In genomic region chr4:147780137-147780777, GRCh38 we compare ENCODE assay signal across 9 cellular contexts. TPM values are rescaled to one million over a fixed set of nuclear protein-coding genes. Genes with fewer than 3 reads are reported as not detected.
A peak's percentile ranks its signal among the peaks of the same experiment; 100 is the strongest.
DNase-seq lines count a peak whose midpoint lies in the region; ATAC-seq and TF ChIP-seq lines count a peak whose summit lies in the region.
"Had no signal": no experiment of that assay in that cellular context is flagged by ENCODE, and none has a peak within 500 bp of the region (broad histone marks: within the 10 kb centered on the region; RNA-seq: fewer than 3 reads in every experiment).

No MANE protein-coding gene starts in this region.

- 0 out of 2 replicates have a peak overlapping the region, but pooled peaks have one; percentile 1 for H2BK120ac ChIP-seq in IMR-90 (ENCODE audit: low read depth, low read length)

- H3K27me3 ChIP-seq in IMR-90 (ENCODE audit: control insufficient read depth, insufficient read depth, low read length) (no peaks in the 10 kb centered on the region), vagina (no peaks in the 10 kb centered on the region)

- peaks cover 22% of the 10 kb centered on the region for H3K4me1 ChIP-seq in IMR-90 (ENCODE audit: control insufficient read depth, insufficient read depth, low read length)
- H3K4me1 ChIP-seq in vagina, result peaks cover 65% of the 10 kb centered on the region

- TF ChIP-seq CTCF in IMR-90 (conservative IDR thresholded peaks at IDR 0.05; ENCODE audit: low read depth, low read length), result no peak
- TF ChIP-seq CTCF in vagina (IDR thresholded peaks at IDR 0.05), result no peak
- no peak for TF ChIP-seq CTCF in GM13976 (IDR thresholded peaks at IDR 0.05; ENCODE audit: borderline replicate concordance, control extremely low read depth, extremely low read depth, insufficient read depth, missing control alignments)

- no peak overlapping the region; the same call in 1 of the 2 replicates for H4K5ac ChIP-seq in IMR-90 (ENCODE audit: low read depth, low read length)

- dilution Hi-C loops in IMR-90 (cut with HindIII; ENCODE audit: low sequenced_read_pairs, unreplicated experiment), result no loop called here

- no peak overlapping the region for H2BK15ac ChIP-seq in IMR-90 (ENCODE audit: low read depth, low read length)

- 0 out of 2 replicates have a peak overlapping the region, but pooled peaks have one; percentile 43 for H3K23ac ChIP-seq in IMR-90 (ENCODE audit: low read depth, low read length)

- no peaks in the 10 kb centered on the region for H3K36me3 Mint-ChIP-seq in memory B cell

- intact Hi-C loops in IMR-90 (cut with micrococcal nuclease), result no loop called here
- intact Hi-C loops in vagina (cut with DNase I), result no loop called here

- peaks cover 14% of the 10 kb centered on the region for H3K27me3 Mint-ChIP-seq in memory B cell

- H3K4ac ChIP-seq in IMR-90 (ENCODE audit: low read depth, low read length), result peak overlapping the region; percentile 5; the same call in 1 of the 2 replicates

- peaks cover 48% of the 10 kb centered on the region for H4K20me1 ChIP-seq in IMR-90 (ENCODE audit: insufficient read depth, low read length)

- H3K36me3 ChIP-seq in IMR-90 (ENCODE audit: control insufficient read depth, insufficient read depth, low read length) (peaks cover 3% of the 10 kb centered on the region; the same call in 1 of the 2 replicates), vagina (no peaks in the 10 kb centered on the region)

- no peak overlapping the region for H2BK20ac ChIP-seq in IMR-90 (ENCODE audit: low read depth, low read length)

- no peak overlapping the region for H3K9ac ChIP-seq in IMR-90 (ENCODE audit: low read depth, low read length)

- peak overlapping the region; percentile 15; the same call in 1 of the 2 replicates for H2AK5ac ChIP-seq in IMR-90 (ENCODE audit: low read depth, low read length)

- CTCF ChIA-PET in IMR-90 (lab: Yijun Ruan, JAX), result no interaction called here

- in situ Hi-C loops in IMR-90 (cut with MboI; ENCODE audit: low sequenced_read_pairs), result no loop called here
- in situ Hi-C loops in GM13976 (cut with MboI; ENCODE audit: low sequenced_read_pairs, unreplicated experiment), result no loop called here

- H3K18ac ChIP-seq in IMR-90 (ENCODE audit: low read depth, low read length), result no peak overlapping the region

- no peak overlapping the region for H3K4me3 ChIP-seq in IMR-90 (ENCODE audit: insufficient read depth, low read depth, low read length)
- no peak overlapping the region for H3K4me3 ChIP-seq in vagina

- H3K27ac ChIP-seq in IMR-90 (ENCODE audit: insufficient read depth, low read length), result no peak overlapping the region
- H3K27ac ChIP-seq in vagina, result no peak overlapping the region

- H2AK9ac ChIP-seq in IMR-90 (replicated peaks; ENCODE audit: low read depth, low read length, poor library complexity), result no peak overlapping the region

- BruUV-seq in IMR-90 (replicated peaks; lab: Mats Ljungman, UMichigan), result no TSS peak

- H3K4me1 Mint-ChIP-seq in memory B cell, result peaks cover 11% of the 10 kb centered on the region

- no peak overlapping the region for H3K14ac ChIP-seq in IMR-90 (replicated peaks; ENCODE audit: low read depth, low read length)

- no peak overlapping the region for H3K4me2 ChIP-seq in IMR-90 (ENCODE audit: low read depth, low read length)

- no peak for TF ChIP-seq RAD21 in IMR-90 (IDR thresholded peaks at IDR 0.05; ENCODE audit: low read length)

- H3K9me1 ChIP-seq in IMR-90 (ENCODE audit: insufficient read depth, low read length), result peaks cover 24% of the 10 kb centered on the region

- H3K56ac ChIP-seq in IMR-90 (ENCODE audit: extremely low read depth, insufficient read depth, low read length), result no peak overlapping the region

- TF ChIP-seq POLR2A in IMR-90 (IDR thresholded peaks at IDR 0.05; ENCODE audit: low read depth, low read length) (no peak), vagina (IDR thresholded peaks at IDR 0.05) (no peak)

- H2AFZ ChIP-seq in IMR-90 (replicated peaks; ENCODE audit: low read length, poor library complexity), result no peak overlapping the region

- H3K9me3 ChIP-seq in IMR-90 (ENCODE audit: control insufficient read depth, insufficient read depth, low read length) (no peaks in the 10 kb centered on the region), vagina (no peaks in the 10 kb centered on the region)

- H3K27ac Mint-ChIP-seq in memory B cell, result no peak overlapping the region

- no peak overlapping the region for H2BK5ac ChIP-seq in IMR-90 (ENCODE audit: low read depth, low read length, poor library complexity, severe bottlenecking)

- no peak overlapping the region for H4K91ac ChIP-seq in IMR-90 (ENCODE audit: insufficient read depth, low read depth, low read length)

- WGBS in IMR-90 (ENCODE audit: extremely low coverage in 2 of 2, insufficient read length in 1 of 2), 2 experiments, result 96% methylated on average over 3 of the region's 7 CpGs; no CpG with 5 or more reads in 1 of the 2 experiments

- peaks cover 36 to 67% of the 10 kb centered on the region in 2 experiments for H3K79me1 ChIP-seq in IMR-90 (ENCODE audit: low read depth in 1 of 2, low read length in 2 of 2)

- POLR2A ChIA-PET in IMR-90 (lab: Charles Lee; ENCODE audit: unreplicated experiment), result no interaction called here

- DNase-seq in IMR-90 (no peak), memory B cell (ENCODE audit: low spot score in 2 of 2) (no peak), RKO (ENCODE audit: low spot score) (no peak), vagina (ENCODE audit: extremely low spot score in 2 of 2) (no peak), GM13976 (ENCODE audit: low spot score) (no peak), NCI-H2029 treated with DMSO at 0.1 percent for 48 hours (lab: John Stamatoyannopoulos, UW) (no peak)
- DNase-seq: kidney glomerular epithelial cell had no signal

- ATAC-seq in GM18502 (IDR thresholded peaks at IDR 0.05; ENCODE audit: poor library complexity, unreplicated experiment) (peak; percentile 68), GM21528 (IDR thresholded peaks at IDR 0.05; ENCODE audit: low FRiP score, unreplicated experiment) (peak; percentile 83), IMR-90 (ENCODE audit: low read depth) (no peak), memory B cell (ENCODE audit: low read depth) (peak; percentile 75)

- no peak overlapping the region for H4K8ac ChIP-seq in IMR-90 (ENCODE audit: low read depth in 2 of 2, low read length in 2 of 2)

- H3K9me3 Mint-ChIP-seq in memory B cell, result no peaks in the 10 kb centered on the region

- no peak overlapping the region for H3K4me3 Mint-ChIP-seq in memory B cell

TF ChIP-seq in IMR-90, 13 proteins besides CTCF, POLR2A, EP300 and RAD21:
- TF ChIP-seq CEBPB (IDR thresholded peaks at IDR 0.05; ENCODE audit: low read depth, low read length) (no peak), CHD1 (IDR thresholded peaks at IDR 0.05; ENCODE audit: low read depth, low read length) (no peak), RFX5 (IDR thresholded peaks at IDR 0.05; ENCODE audit: low read depth, low read length) (no peak), RCOR1 (IDR thresholded peaks at IDR 0.05; ENCODE audit: insufficient replicate concordance, low read length) (no peak), MAFK (IDR thresholded peaks at IDR 0.05; ENCODE audit: low read depth, low read length) (no peak), SMC3 (IDR thresholded peaks at IDR 0.05; ENCODE audit: low read depth, low read length) (no peak), NFE2L2 (IDR thresholded peaks at IDR 0.05; ENCODE audit: low read depth, low read length) (no peak), BHLHE40 (IDR thresholded peaks at IDR 0.05; ENCODE audit: low read depth, low read length) (no peak), USF2 (IDR thresholded peaks at IDR 0.05; ENCODE audit: low read depth, low read length) (no peak), MXI1 (IDR thresholded peaks at IDR 0.05; ENCODE audit: borderline replicate concordance, low read depth, low read length) (no peak), FOS (IDR thresholded peaks at IDR 0.05; ENCODE audit: low read depth, low read length) (no peak), MAZ (IDR thresholded peaks at IDR 0.05; ENCODE audit: borderline replicate concordance, low read depth, low read length) (no peak)
- TF ChIP-seq, protein P1, sequence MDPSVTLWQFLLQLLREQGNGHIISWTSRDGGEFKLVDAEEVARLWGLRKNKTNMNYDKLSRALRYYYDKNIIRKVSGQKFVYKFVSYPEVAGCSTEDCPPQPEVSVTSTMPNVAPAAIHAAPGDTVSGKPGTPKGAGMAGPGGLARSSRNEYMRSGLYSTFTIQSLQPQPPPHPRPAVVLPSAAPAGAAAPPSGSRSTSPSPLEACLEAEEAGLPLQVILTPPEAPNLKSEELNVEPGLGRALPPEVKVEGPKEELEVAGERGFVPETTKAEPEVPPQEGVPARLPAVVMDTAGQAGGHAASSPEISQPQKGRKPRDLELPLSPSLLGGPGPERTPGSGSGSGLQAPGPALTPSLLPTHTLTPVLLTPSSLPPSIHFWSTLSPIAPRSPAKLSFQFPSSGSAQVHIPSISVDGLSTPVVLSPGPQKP (IDR thresholded peaks at IDR 0.05; ENCODE audit: borderline replicate concordance, low read depth, low read length), result no peak
TF ChIP-seq in IMR-90: peak in this region for 0.

RNA-seq across cellular contexts. Expression of gene ARHGAP10, which starts 48.4 kb away (rescaled TPM):
- total RNA-seq in IMR-90 (2012; rRNA removed) (29.4 and 42.8 TPM in 2 replicates), vagina (55.5 TPM)
- polyA plus RNA-seq in IMR-90 (2012; rRNA removed), result 27.1 and 29.0 TPM in 2 replicates
- polyA plus RNA-seq in IMR-90 (2012; cell fraction: cytosol; rRNA removed), result 24.2 and 25.1 TPM in 2 replicates
- polyA plus RNA-seq in IMR-90 (2012; cell fraction: nucleus; rRNA removed; ENCODE audit: low replicate concordance), result 25.9 and 37.1 TPM in 2 replicates
